ENCODE assay signal across 8 cellular contexts in the genomic region with DNA sequence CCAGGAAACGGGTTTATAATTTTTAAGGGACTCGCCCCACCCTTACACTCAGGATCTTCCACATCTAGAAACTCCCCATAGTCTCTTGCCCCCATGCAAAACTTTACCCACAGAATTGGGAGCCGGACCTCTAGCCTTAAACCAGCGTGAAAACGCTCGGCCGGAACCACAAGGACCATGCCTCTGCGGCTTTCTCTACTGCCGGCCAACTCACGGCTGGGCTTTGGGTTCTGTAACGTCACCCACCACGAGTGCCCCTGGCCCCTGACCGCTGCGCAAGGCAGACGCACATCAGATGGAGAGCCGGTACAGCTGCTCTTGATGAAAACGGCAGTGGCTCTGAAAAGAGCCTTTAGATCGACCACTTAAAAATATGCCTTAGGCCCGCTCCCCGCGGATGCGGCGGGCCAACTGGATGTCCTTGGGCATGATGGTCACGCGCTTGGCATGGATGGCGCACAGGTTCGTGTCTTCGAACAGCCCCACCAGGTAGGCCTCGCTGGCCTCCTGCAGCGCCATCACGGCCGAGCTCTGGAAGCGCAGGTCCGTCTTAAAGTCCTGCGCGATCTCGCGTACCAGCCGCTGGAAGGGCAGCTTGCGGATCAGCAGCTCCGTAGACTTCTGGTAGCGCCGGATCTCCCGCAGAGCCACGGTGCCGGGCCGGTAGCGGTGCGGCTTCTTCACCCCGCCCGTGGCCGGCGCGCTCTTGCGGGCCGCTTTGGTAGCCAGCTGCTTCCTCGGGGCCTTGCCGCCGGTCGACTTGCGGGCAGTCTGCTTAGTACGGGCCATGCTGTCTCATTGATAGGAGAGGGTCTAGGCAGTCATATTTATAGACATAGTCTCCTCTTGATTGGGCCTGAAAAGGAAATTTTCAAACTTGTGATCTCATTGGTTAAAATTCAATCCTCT. TPM values are rescaled to one million over a fixed set of nuclear protein-coding genes. Genes with fewer than 3 reads are reported as not detected.
DNase-seq lines count a peak whose midpoint lies in the region; ATAC-seq lines count a peak whose summit lies in the region.
"Not testable (repeated sequence)": the region's sequence is repeated elsewhere in the genome, so short reads cannot be mapped to it uniquely, and the experiment has no call there.

No MANE protein-coding gene starts in this region.

- not testable (repeated sequence) for H3K36me3 Mint-ChIP-seq in activated naive CD8-positive, alpha-beta T cell treated with anti-CD3 and anti-CD28 coated beads, Interleukin-2, amount 10 ng/mL, durations not matched to agents 7 days and 5 days

- peak overlapping the region; percentile 45 for H3K4me2 ChIP-seq in neuronal stem cell (ENCODE audit: insufficient read depth, low read length, poor library complexity, severe bottlenecking)

- not testable (repeated sequence) for H2BK15ac ChIP-seq in neuronal stem cell (ENCODE audit: low read length)

- not testable (repeated sequence) for H4K8ac ChIP-seq in neuronal stem cell (ENCODE audit: low read depth, low read length)

- H3K23ac ChIP-seq in neuronal stem cell (ENCODE audit: low read depth, low read length, poor library complexity), result not testable (repeated sequence)

- not testable (repeated sequence) for H3K27me3 Mint-ChIP-seq in activated naive CD8-positive, alpha-beta T cell treated with anti-CD3 and anti-CD28 coated beads, Interleukin-2, amount 10 ng/mL, durations not matched to agents 7 days and 5 days

- H3K36me3 ChIP-seq in neuronal stem cell (replicated peaks in 1 of 2; ENCODE audit: control insufficient read depth in 2 of 2, insufficient read depth in 2 of 2, low read length in 2 of 2), result not testable (repeated sequence)

- H2BK12ac ChIP-seq in neuronal stem cell (ENCODE audit: low read length), result not testable (repeated sequence)

- not testable (repeated sequence) for H3K14ac ChIP-seq in neuronal stem cell (ENCODE audit: low read length)

- H3K9ac ChIP-seq in neuronal stem cell (ENCODE audit: low read depth, low read length, poor library complexity), result peak overlapping the region; percentile 81

- H2AFZ ChIP-seq in neuronal stem cell (ENCODE audit: low read length), result not testable (repeated sequence)

- POLR2A ChIA-PET in activated naive CD8-positive, alpha-beta T cell treated with anti-CD3 and anti-CD28 coated beads, Interleukin-2, amount 10 ng/mL, durations not matched to agents 7 days and 5 days (lab: Charles Lee), result interaction anchor here (1.9 to 2.3 kb wide), 3 partner anchors 31 to 74 kb away, joined by 6 to 30 read pairs (median 10); a partner anchor contains a TSS

- H3K79me1 ChIP-seq in neuronal stem cell (ENCODE audit: low read depth, low read length), result not testable (repeated sequence)

- not testable (repeated sequence) for H3K4ac ChIP-seq in neuronal stem cell (ENCODE audit: low read length)

- H3K27ac ChIP-seq in neuronal stem cell (replicated peaks; ENCODE audit: low read length); substantia nigra (ENCODE audit: low read depth, low read length, poor library complexity, severe bottlenecking): not testable (repeated sequence)

- peak overlapping the region; percentile 99 for H3K27ac Mint-ChIP-seq in activated naive CD8-positive, alpha-beta T cell treated with anti-CD3 and anti-CD28 coated beads, Interleukin-2, amount 10 ng/mL, durations not matched to agents 7 days and 5 days

- peak overlapping the region; percentile 86 for H3K4me3 Mint-ChIP-seq in activated naive CD8-positive, alpha-beta T cell treated with anti-CD3 and anti-CD28 coated beads, Interleukin-2, amount 10 ng/mL, durations not matched to agents 7 days and 5 days

- not testable (repeated sequence) for H3K27me3 ChIP-seq in neuronal stem cell (ENCODE audit: control insufficient read depth in 3 of 3, insufficient read depth in 3 of 3, low read depth in 1 of 3, low read length in 3 of 3)

- H2AK5ac ChIP-seq in neuronal stem cell (ENCODE audit: low read depth, low read length), result not testable (repeated sequence)

- not testable (repeated sequence) for H3K18ac ChIP-seq in neuronal stem cell (ENCODE audit: low read length)

- H4K91ac ChIP-seq in neuronal stem cell (ENCODE audit: low read depth, low read length, poor library complexity), result not testable (repeated sequence)

- DNase-seq in GF-D8 (lab: John Stamatoyannopoulos, UW) (peak; percentile 61), NCI-H2081 (lab: John Stamatoyannopoulos, UW) (peak; percentile 78 to 88), T follicular helper cell (ENCODE audit: low read depth) (peak; percentile 68), Right ventricle myocardium superior (peak; percentile 49), substantia nigra (lab: John Stamatoyannopoulos, UW) (peak in 31 of 49 donors; percentile 0 to 54 (median 23))
- peak; percentile 75 for DNase-seq in activated naive CD8-positive, alpha-beta T cell treated with anti-CD3 and anti-CD28 coated beads, Interleukin-2, amount 10 ng/mL, durations not matched to agents 7 days and 5 days
- DNase-seq in neuronal stem cell (ENCODE audit: low spot score), result not testable (repeated sequence)

- ATAC-seq in HG02870 (IDR thresholded peaks at IDR 0.05; ENCODE audit: unreplicated experiment) (peak; percentile 5), Right ventricle myocardium superior (ENCODE audit: poor library complexity) (peak; percentile 69)
- peak; percentile 48 for ATAC-seq in activated naive CD8-positive, alpha-beta T cell treated with anti-CD3 and anti-CD28 coated beads, Interleukin-2, amount 10 ng/mL, durations not matched to agents 7 days and 5 days (ENCODE audit: low read depth)

- intact Hi-C loops in Right ventricle myocardium superior (cut with DNase I), result not testable (repeated sequence)

- not testable (repeated sequence) for H2BK120ac ChIP-seq in neuronal stem cell (ENCODE audit: low read depth, low read length)

- not testable (repeated sequence) for H3K9me3 ChIP-seq in neuronal stem cell (replicated peaks in 1 of 2; ENCODE audit: control insufficient read depth in 2 of 2, insufficient read depth in 1 of 2, low read depth in 1 of 2, low read length in 2 of 2)

- H3K4me1 ChIP-seq in neuronal stem cell (ENCODE audit: control insufficient read depth in 2 of 2, insufficient read depth in 1 of 2, low read depth in 1 of 2, low read length in 2 of 2), result not testable (repeated sequence)

- peak overlapping the region; percentile 55 to 80 for H3K4me3 ChIP-seq in neuronal stem cell (ENCODE audit: low read length in 2 of 2)

- H3K9me3 Mint-ChIP-seq in activated naive CD8-positive, alpha-beta T cell treated with anti-CD3 and anti-CD28 coated beads, Interleukin-2, amount 10 ng/mL, durations not matched to agents 7 days and 5 days, result not testable (repeated sequence)

- H2BK5ac ChIP-seq in neuronal stem cell (ENCODE audit: low read length), result not testable (repeated sequence)

- WGBS in neuronal stem cell (ENCODE audit: extremely low coverage in 2 of 2, insufficient read length in 2 of 2, insufficient replicate concordance in 1 of 2), 2 donors, result no CpG with 5 or more reads among the region's 62 CpGs

- not testable (repeated sequence) for H3K4me1 Mint-ChIP-seq in activated naive CD8-positive, alpha-beta T cell treated with anti-CD3 and anti-CD28 coated beads, Interleukin-2, amount 10 ng/mL, durations not matched to agents 7 days and 5 days

RNA-seq across cellular contexts. Expression of a gene that starts 30.7 kb away (rescaled TPM):
- 1 to 10 TPM in 1 of 2 experiments, under 1 TPM in 1; 0.48 to 1.2 TPM for total RNA-seq in activated naive CD8-positive, alpha-beta T cell treated with anti-CD3 and anti-CD28 coated beads, Interleukin-2, amount 10 ng/mL, durations not matched to agents 7 days and 5 days
- 0.46 TPM for total RNA-seq in Right ventricle myocardium superior
- polyA plus RNA-seq in neuronal stem cell (2013, experiment 1 of 2), result not detected
- not detected for polyA plus RNA-seq in neuronal stem cell (2013, experiment 2 of 2)

Comparison
In these comparisons a context has a peak if more than half of its experiments do, and no peak if none do; other contexts are left out.
1. ATAC-seq: peak in every context shown above with its lines; median percentile 69 in Right ventricle myocardium superior; 48 in activated naive CD8-positive, alpha-beta T cell treated with anti-CD3 and anti-CD28 coated beads, Interleukin-2, amount 10 ng/mL, durations not matched to agents 7 days and 5 days; 5 in HG02870.